13 cellular contexts compared by ENCODE assay signal in the genomic region with DNA sequence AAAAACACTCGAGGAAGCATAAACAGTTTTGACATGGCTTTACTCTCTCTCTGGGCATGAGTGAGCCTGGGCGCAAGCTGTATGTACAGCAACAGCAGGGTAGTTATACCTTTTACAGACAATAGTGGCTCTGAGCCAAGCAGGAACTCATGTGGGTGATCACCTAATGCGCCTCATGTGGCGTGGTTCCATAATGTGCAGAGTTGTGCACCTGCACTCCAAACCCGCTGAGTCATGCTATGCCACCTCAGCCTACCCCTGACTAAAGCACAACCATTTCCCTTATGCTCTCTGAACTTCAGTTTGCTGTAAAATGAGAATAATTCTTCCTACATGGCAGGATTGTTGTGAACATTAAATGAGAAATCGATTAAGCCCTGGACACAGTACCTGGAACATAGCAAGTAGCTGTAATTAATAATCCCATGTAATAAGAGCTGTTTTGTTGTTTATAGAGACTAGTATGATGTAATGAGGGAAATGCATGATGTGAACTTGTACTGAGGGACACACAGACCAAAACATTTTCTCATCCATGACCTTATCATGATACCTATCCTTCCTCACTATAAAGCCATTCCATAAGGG.
DNase-seq lines count a peak whose midpoint lies in the region; ATAC-seq, FAIRE-seq and TF ChIP-seq lines count a peak whose summit lies in the region.
"Had no signal": no experiment of that assay in that cellular context is flagged by ENCODE, and none has a peak within 500 bp of the region (broad histone marks: within the 10 kb centered on the region; RNA-seq: fewer than 3 reads in every experiment).

No MANE protein-coding gene starts in this region.

- no peak for TF ChIP-seq EP300 in A549 (IDR thresholded peaks at IDR 0.05)

- H3K27ac ChIP-seq in A549 (peak overlapping the region in 1 of 2 experiments; percentile 14; a peak in 1 of 6 replicates), Peyer's patch (peak overlapping the region in 3 of 4 donors; percentile 3 to 73 (median 67)), upper lobe of right lung (no peak overlapping the region)
- H3K27ac ChIP-seq: BLaER1 treated with 17β-estradiol and CSF1 and Interleukin-3, amounts not matched to agents 10 nM and 100 nM had no signal

- H3K9me3 ChIP-seq in A549 (peaks cover 21% of the 10 kb centered on the region), Peyer's patch (no peaks in the 10 kb centered on the region), upper lobe of right lung (no peaks in the 10 kb centered on the region)

- no peak for TF ChIP-seq RAD21 in A549 (conservative IDR thresholded peaks at IDR 0.05 in 1 of 2, IDR thresholded peaks at IDR 0.05 in 1 of 2)

- FAIRE-seq in A549 (lab: Jason Lieb, UNC): no peak
- FAIRE-seq: H54 had no signal

- POLR2A ChIA-PET in A549 (lab: Yijun Ruan, JAX): no interaction called here

- ATAC-seq in A549 (no peak), esophagus mucosa (peak; percentile 95), upper lobe of right lung (no peak), GM21737 (IDR thresholded peaks at IDR 0.05; ENCODE audit: unreplicated experiment) (no peak)

- H3K36me3 ChIP-seq in Peyer's patch (no peaks in the 10 kb centered on the region), upper lobe of right lung (no peaks in the 10 kb centered on the region)
- H3K36me3 ChIP-seq: esophagus squamous epithelium had no signal

- CTCF ChIA-PET in A549 (lab: Yijun Ruan, JAX): interaction anchor here (1.1 to 12.7 kb wide), 3 partner anchors 82 to 194 kb away, joined by 3 to 126 read pairs (median 15); no protein-coding TSS in a partner anchor

- TF ChIP-seq CTCF in A549 (IDR thresholded peaks at IDR 0.05) (no peak), Peyer's patch (IDR thresholded peaks at IDR 0.05) (peak in 2 of 6 experiments; percentile 19 to 36), upper lobe of right lung (IDR thresholded peaks at IDR 0.05) (no peak)

- H3K27me3 ChIP-seq in Peyer's patch (no peaks in the 10 kb centered on the region), upper lobe of right lung (no peaks in the 10 kb centered on the region)
- H3K27me3 ChIP-seq: BLaER1 treated with 17β-estradiol and CSF1 and Interleukin-3, amounts not matched to agents 10 nM and 100 nM; esophagus squamous epithelium had no signal

- H3K4me3 ChIP-seq in A549: no peak overlapping the region
- no peak overlapping the region for H3K4me3 ChIP-seq in Peyer's patch
- H3K4me3 ChIP-seq in upper lobe of right lung: no peak overlapping the region
- H3K4me3 ChIP-seq: BLaER1 treated with 17β-estradiol and CSF1 and Interleukin-3, amounts not matched to agents 10 nM and 100 nM; esophagus squamous epithelium had no signal

- intact Hi-C loops in upper lobe of right lung (cut with DNase I): loop anchor here (10.0 kb wide), 1 partner anchor 107 kb away; no protein-coding TSS in a partner anchor

- no peak overlapping the region for H3K4me2 ChIP-seq in A549
- H3K4me2 ChIP-seq: BLaER1 treated with 17β-estradiol and CSF1 and Interleukin-3, amounts not matched to agents 10 nM and 100 nM had no signal

- 88% methylated on average over 6 of the region's 6 CpGs for WGBS in A549 (ENCODE audit: missing lambda C conversion rate)

- no peaks in the 10 kb centered on the region for H3K4me1 ChIP-seq in A549
- H3K4me1 ChIP-seq in Peyer's patch: peaks cover 0 to 19% (median 0%) of the 10 kb centered on the region in 4 donors
- H3K4me1 ChIP-seq in upper lobe of right lung: no peaks in the 10 kb centered on the region
- H3K4me1 ChIP-seq: BLaER1 treated with 17β-estradiol and CSF1 and Interleukin-3, amounts not matched to agents 10 nM and 100 nM had no signal

- DNase-seq in A549 (ENCODE audit: low read depth in 1 of 2, low spot score in 1 of 2) (peak in 1 of 2 experiments; percentile 67), ELF-1 (ENCODE audit: low read depth, low spot score) (peak; percentile 30), Peyer's patch (peak in 2 of 3 donors; percentile 69 to 86), upper lobe of right lung (no peak), NCI-H2107 (lab: John Stamatoyannopoulos, UW) (no peak)
- no peak for DNase-seq in stimulated activated naive CD4-positive, alpha-beta T cell treated with Interleukin-2 at 50 U/mL for 16 hours (lab: John Stamatoyannopoulos, UW)
- DNase-seq: activated CD4-positive, CD25-positive, alpha-beta regulatory T cell treated with anti-CD3 and anti-CD28 coated beads, Interleukin-2, amount 50 U/mL, for 72 hours; esophagus squamous epithelium; stimulated activated CD4-positive, alpha-beta T cell treated with anti-CD3 and anti-CD28 coated beads, Interleukin-4, amount 100 ng/mL, for 1 hour had no signal

- TF ChIP-seq POLR2A in A549 (IDR thresholded peaks at IDR 0.05; ENCODE audit: low read length) (no peak), Peyer's patch (IDR thresholded peaks at IDR 0.05) (no peak)

TF ChIP-seq in A549, 52 proteins besides CTCF, POLR2A, EP300 and RAD21:
- TF ChIP-seq, protein P1, sequence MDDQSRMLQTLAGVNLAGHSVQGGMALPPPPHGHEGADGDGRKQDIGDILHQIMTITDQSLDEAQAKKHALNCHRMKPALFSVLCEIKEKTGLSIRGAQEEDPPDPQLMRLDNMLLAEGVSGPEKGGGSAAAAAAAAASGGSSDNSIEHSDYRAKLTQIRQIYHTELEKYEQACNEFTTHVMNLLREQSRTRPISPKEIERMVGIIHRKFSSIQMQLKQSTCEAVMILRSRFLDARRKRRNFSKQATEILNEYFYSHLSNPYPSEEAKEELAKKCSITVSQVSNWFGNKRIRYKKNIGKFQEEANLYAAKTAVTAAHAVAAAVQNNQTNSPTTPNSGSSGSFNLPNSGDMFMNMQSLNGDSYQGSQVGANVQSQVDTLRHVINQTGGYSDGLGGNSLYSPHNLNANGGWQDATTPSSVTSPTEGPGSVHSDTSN (IDR thresholded peaks at IDR 0.05): no peak
- TF ChIP-seq NFE2L2 (conservative IDR thresholded peaks at IDR 0.05; ENCODE audit: low read length): peak; percentile 63
- no peak for TF ChIP-seq CHD4 (IDR thresholded peaks at IDR 0.05; ENCODE audit: borderline replicate concordance)
- TF ChIP-seq, protein P2, sequence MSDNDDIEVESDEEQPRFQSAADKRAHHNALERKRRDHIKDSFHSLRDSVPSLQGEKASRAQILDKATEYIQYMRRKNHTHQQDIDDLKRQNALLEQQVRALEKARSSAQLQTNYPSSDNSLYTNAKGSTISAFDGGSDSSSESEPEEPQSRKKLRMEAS (IDR thresholded peaks at IDR 0.05): no peak
- TF ChIP-seq HOXB13 (CRISPR knock-in tag; IDR thresholded peaks at IDR 0.05; ENCODE audit: low read depth): no peak
- no peak for TF ChIP-seq POLR2AphosphoS2 (conservative IDR thresholded peaks at IDR 0.05; ENCODE audit: low read length)
- peak; percentile 38 for TF ChIP-seq ZFP36 (IDR thresholded peaks at IDR 0.05; ENCODE audit: borderline replicate concordance, partially characterized antibody)
- no peak for TF ChIP-seq CEBPB (IDR thresholded peaks at IDR 0.05)
- TF ChIP-seq FOSL2 (IDR thresholded peaks at IDR 0.05): no peak
- no peak for TF ChIP-seq FOSL2 (CRISPR knock-in tag; IDR thresholded peaks at IDR 0.05)
- no peak for TF ChIP-seq JUNB (IDR thresholded peaks at IDR 0.05)
- no peak for TF ChIP-seq EHF (CRISPR knock-in tag; IDR thresholded peaks at IDR 0.05)
- no peak for TF ChIP-seq CBX2 (IDR thresholded peaks at IDR 0.05; ENCODE audit: borderline replicate concordance, low read depth)
- TF ChIP-seq ZSCAN20 (CRISPR knock-in tag; IDR thresholded peaks at IDR 0.05): no peak
- TF ChIP-seq MAFK (IDR thresholded peaks at IDR 0.05; ENCODE audit: partially characterized antibody): peak; percentile 66

Comparison
In these comparisons a context has a peak if more than half of its experiments do, and no peak if none do; other contexts are left out.
1. DNase-seq: peak in ELF-1 (single experiment) and Peyer's patch (2 of 3); none in upper lobe of right lung (single experiment), stimulated activated naive CD4-positive, alpha-beta T cell treated with Interleukin-2 at 50 U/mL for 16 hours (single experiment) and NCI-H2107 (single experiment).